ENCODE assay signal across 8 cellular contexts in the genomic region with DNA sequence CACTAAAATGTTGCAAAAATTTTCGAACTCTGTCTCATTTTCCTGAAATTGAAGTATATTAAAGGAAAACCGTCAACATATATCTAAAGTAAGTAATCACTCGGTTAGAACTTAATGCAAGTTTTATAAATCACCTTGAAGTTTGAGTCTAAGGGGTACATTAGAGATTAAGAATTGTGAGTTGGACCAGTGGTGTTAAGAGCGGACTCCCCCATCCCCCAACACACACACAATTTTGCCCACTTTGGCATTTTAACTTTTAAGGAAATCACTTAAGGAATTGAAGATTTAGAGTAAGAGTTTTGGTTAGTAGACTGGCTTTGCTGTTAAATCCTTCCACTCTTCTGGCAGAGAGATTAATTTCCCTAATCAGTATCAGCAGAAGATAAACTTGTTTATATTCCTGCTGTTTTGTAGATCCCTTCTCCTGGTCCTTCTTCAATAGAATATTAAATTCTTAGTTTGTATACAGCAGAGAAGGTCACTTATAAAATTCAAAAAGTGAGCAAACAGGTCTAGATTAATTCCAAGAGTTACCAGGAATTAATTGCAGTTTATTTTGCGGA. TPM values are rescaled to one million over a fixed set of nuclear protein-coding genes. Genes with fewer than 3 reads are reported as not detected.
DNase-seq lines count a peak whose midpoint lies in the region; ATAC-seq and TF ChIP-seq lines count a peak whose summit lies in the region.

No MANE protein-coding gene starts in this region.

- BruUV-seq in OCI-LY7 (replicated peaks; lab: Mats Ljungman, UMichigan) = TSS peak; percentile 61

- H3K9me3 ChIP-seq in OCI-LY7 (ENCODE audit: low read length) (no peaks in the 10 kb centered on the region), ovary (no peaks in the 10 kb centered on the region)

- H3K4me2 ChIP-seq in OCI-LY7 (ENCODE audit: low read length) = peak overlapping the region; percentile 96

- TF ChIP-seq EP300 in ovary (IDR thresholded peaks at IDR 0.05) = no peak

- H3K79me2 ChIP-seq in OCI-LY7 (ENCODE audit: insufficient read depth, low read depth, low read length) = peaks cover 65% of the 10 kb centered on the region

- no peak for ATAC-seq in HG02678 (IDR thresholded peaks at IDR 0.05; ENCODE audit: unreplicated experiment)

- no peak for TF ChIP-seq POLR2A in ovary (IDR thresholded peaks at IDR 0.05)

- H3K4me1 ChIP-seq in OCI-LY7 (ENCODE audit: insufficient read depth, low read length, poor library complexity, severe bottlenecking) (peaks cover 44% of the 10 kb centered on the region), ovary (ENCODE audit: insufficient read depth) (peaks cover 3% of the 10 kb centered on the region)

- POLR2A ChIA-PET in OCI-LY7 (lab: Charles Lee) = interaction anchor here (0.7 to 5.5 kb wide), 9 partner anchors 9 to 220 kb away, joined by 3 to 79 read pairs (median 7); no protein-coding TSS in a partner anchor
- POLR2A ChIA-PET in RWPE1 (lab: Yijun Ruan, JAX; ENCODE audit: low non-redundant PET) = no interaction called here

- peak; percentile 37 for DNase-seq in ELR (ENCODE audit: low read depth)
- DNase-seq in OCI-LY7 (ENCODE audit: low spot score) = no peak
- DNase-seq in epithelial cell of proximal tubule (ENCODE audit: low read depth) = no peak
- no peak for DNase-seq in ovary
- no peak for DNase-seq in RWPE1 (ENCODE audit: low spot score)
- no peak for DNase-seq in GM10266 (ENCODE audit: extremely low spot score)
- DNase-seq in NCI-H69 (lab: John Stamatoyannopoulos, UW) = no peak

- H4K20me1 ChIP-seq in OCI-LY7 (ENCODE audit: insufficient read depth, low read length) = peaks cover 48% of the 10 kb centered on the region

- peak overlapping the region; percentile 74 for H3K27ac ChIP-seq in OCI-LY7 (ENCODE audit: low read depth, low read length, poor library complexity, severe bottlenecking)
- no peak overlapping the region for H3K27ac ChIP-seq in ovary
- H3K27ac ChIP-seq in RWPE1 = no peak overlapping the region

- H3K9me2 ChIP-seq in OCI-LY7 (ENCODE audit: insufficient read depth, low read length) = no peaks in the 10 kb centered on the region

- peak overlapping the region; percentile 91 for H3K4me3 ChIP-seq in OCI-LY7 (ENCODE audit: low read depth, low read length, poor library complexity, severe bottlenecking)
- H3K4me3 ChIP-seq in epithelial cell of proximal tubule (ENCODE audit: low read depth, low read length) = peak overlapping the region; percentile 90
- peak overlapping the region; percentile 96 for H3K4me3 ChIP-seq in ovary

- intact Hi-C loops in OCI-LY7 (cut with micrococcal nuclease; ENCODE audit: unreplicated experiment) (loop anchor here (5.0 kb wide), 1 partner anchor 385 kb away; no protein-coding TSS in a partner anchor), ovary (cut with DNase I) (loop anchor here in 1 of 4 donors (10.0 kb wide), 1 partner anchor 222 kb away; no protein-coding TSS in a partner anchor)

- no peaks in the 10 kb centered on the region for H3K27me3 ChIP-seq in ovary

- CTCF ChIA-PET in OCI-LY7 (lab: Charles Lee; ENCODE audit: unreplicated experiment) (no interaction called here), RWPE1 (lab: Yijun Ruan, JAX) (no interaction called here)

- H3K36me3 ChIP-seq in OCI-LY7 (ENCODE audit: insufficient read depth, low read length) (peaks cover 34% of the 10 kb centered on the region), ovary (no peaks in the 10 kb centered on the region)

- WGBS in ovary, 3 donors = 16 to 23% (median 17%) methylated on average over 5 of the region's 5 CpGs

- no peak overlapping the region for H2AFZ ChIP-seq in OCI-LY7 (ENCODE audit: low read length)

- TF ChIP-seq CTCF in OCI-LY7 (conservative IDR thresholded peaks at IDR 0.05; ENCODE audit: low read length) = no peak
- TF ChIP-seq CTCF in epithelial cell of proximal tubule (conservative IDR thresholded peaks at IDR 0.05; ENCODE audit: low read depth, low read length) = no peak
- no peak for TF ChIP-seq CTCF in ovary (IDR thresholded peaks at IDR 0.05)
- no peak for TF ChIP-seq CTCF in RWPE1 (conservative IDR thresholded peaks at IDR 0.05; ENCODE audit: low read depth)
- TF ChIP-seq CTCF in GM10266 (IDR thresholded peaks at IDR 0.05; ENCODE audit: control insufficient read depth, insufficient read depth, low read depth, missing control alignments) = no peak

RNA-seq across cellular contexts. Expression of a gene that starts 1.5 kb away (rescaled TPM):
- total RNA-seq in OCI-LY7 (2014; rRNA removed; shearing (Covaris generic)) = 59.5 and 71.7 TPM in 2 replicates
- total RNA-seq in OCI-LY7 (2022) = 88.1 and 93.7 TPM in 2 replicates
- 268 and 338 TPM in 2 replicates for total RNA-seq in epithelial cell of proximal tubule
- total RNA-seq in ovary = 100 to 1,000 TPM in 4 of 7 donors, 10 to 100 TPM in 3; 85.1 to 204 (median 116) TPM
- polyA plus RNA-seq in ovary = 100 to 1,000 TPM in 1 of 2 donors, 10 to 100 TPM in 1; 41.6 to 165 TPM
